Comparison of ENCODE assay signal across 1 cellular context in genomic region chr11:45652781-45653180, GRCh38.
TF ChIP-seq lines count a peak whose summit lies in the region.

No MANE protein-coding gene starts in this region.

TF ChIP-seq in GM23338, 12 proteins besides CTCF, POLR2A, EP300 and RAD21 (continued from another document):
- no peak for TF ChIP-seq ZNF462 (CRISPR knock-in tag; IDR thresholded peaks at IDR 0.05)
- no peak for TF ChIP-seq ZNF114 (CRISPR knock-in tag; IDR thresholded peaks at IDR 0.05)
TF ChIP-seq in GM23338: peak in this region for 0.
